In the genomic region with DNA sequence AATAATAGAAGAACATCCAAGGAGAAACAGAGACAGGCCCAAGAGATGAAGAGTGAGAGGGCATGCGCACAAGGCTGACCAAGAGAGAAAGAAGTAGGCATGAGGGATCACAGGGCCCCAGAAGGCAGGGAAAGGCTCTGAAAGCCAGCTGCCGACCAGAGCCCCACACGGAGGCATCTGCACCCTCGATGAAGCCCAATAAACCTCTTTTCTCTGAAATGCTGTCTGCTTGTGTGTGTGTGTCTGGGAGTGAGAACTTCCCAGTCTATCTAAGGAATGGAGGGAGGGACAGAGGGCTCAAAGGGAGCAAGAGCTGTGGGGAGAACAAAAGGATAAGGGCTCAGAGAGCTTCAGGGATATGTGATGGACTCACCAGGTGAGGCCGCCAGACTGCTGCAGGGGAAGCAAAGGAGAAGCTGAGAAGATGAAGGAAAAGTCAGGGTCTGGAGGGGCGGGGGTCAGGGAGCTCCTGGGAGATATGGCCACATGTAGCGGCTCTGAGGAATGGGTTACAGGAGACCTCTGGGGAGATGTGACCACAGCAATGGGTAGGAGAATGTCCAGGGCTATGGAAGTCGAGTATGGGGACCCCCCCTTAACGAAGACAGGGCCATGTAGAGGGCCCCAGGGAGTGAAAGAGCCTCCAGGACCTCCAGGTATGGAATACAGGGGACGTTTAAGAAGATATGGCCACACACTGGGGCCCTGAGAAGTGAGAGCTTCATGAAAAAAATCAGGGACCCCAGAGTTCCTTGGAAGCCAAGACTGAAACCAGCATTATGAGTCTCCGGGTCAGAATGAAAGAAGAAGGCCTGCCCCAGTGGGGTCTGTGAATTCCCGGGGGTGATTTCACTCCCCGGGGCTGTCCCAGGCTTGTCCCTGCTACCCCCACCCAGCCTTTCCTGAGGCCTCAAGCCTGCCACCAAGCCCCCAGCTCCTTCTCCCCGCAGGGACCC, we compare ENCODE assay signal across 11 cellular contexts. TPM values are rescaled to one million over a fixed set of nuclear protein-coding genes. Genes with fewer than 3 reads are reported as not detected.
DNase-seq lines count a peak whose midpoint lies in the region; ATAC-seq and TF ChIP-seq lines count a peak whose summit lies in the region.
"Had no signal": no experiment of that assay in that cellular context is flagged by ENCODE, and none has a peak within 500 bp of the region (broad histone marks: within the 10 kb centered on the region; RNA-seq: fewer than 3 reads in every experiment).

No MANE protein-coding gene starts in this region.

- H3K9ac ChIP-seq in subcutaneous abdominal adipose tissue (ENCODE audit: low read length in 5 of 5), result no peak overlapping the region

- H3K27me3 ChIP-seq in left ventricle myocardium inferior (ENCODE audit: low read depth), result no peaks in the 10 kb centered on the region
- H3K27me3 ChIP-seq in Peyer's patch, result no peaks in the 10 kb centered on the region
- H3K27me3 ChIP-seq in esophagus squamous epithelium, result peaks cover 0 to 11% (median 0%) of the 10 kb centered on the region in 4 donors
- peaks cover 0 to 4% (median 0%) of the 10 kb centered on the region in 5 donors for H3K27me3 ChIP-seq in subcutaneous abdominal adipose tissue (ENCODE audit: control insufficient read depth in 5 of 5, insufficient read depth in 4 of 5, low read length in 5 of 5)
- H3K27me3 ChIP-seq: pancreas had no signal

- peaks cover 10% of the 10 kb centered on the region for H3K4me1 ChIP-seq in left ventricle myocardium inferior
- H3K4me1 ChIP-seq in Peyer's patch, result peaks cover 0 to 24% (median under 1%) of the 10 kb centered on the region in 4 donors
- H3K4me1 ChIP-seq in esophagus squamous epithelium, result peaks cover 0 to 8% (median 0%) of the 10 kb centered on the region in 3 donors
- H3K4me1 ChIP-seq in subcutaneous abdominal adipose tissue (ENCODE audit: control insufficient read depth in 5 of 5, insufficient read depth in 5 of 5, low read length in 5 of 5), result peaks cover 0 to 26% (median 9%) of the 10 kb centered on the region in 5 donors

- H3K9me3 ChIP-seq in left ventricle myocardium inferior (replicated peaks) (no peaks in the 10 kb centered on the region), Peyer's patch (no peaks in the 10 kb centered on the region), esophagus squamous epithelium (no peaks in the 10 kb centered on the region), subcutaneous abdominal adipose tissue (ENCODE audit: control insufficient read depth in 5 of 5, low read length in 5 of 5) (no peaks in the 10 kb centered on the region)
- H3K9me3 ChIP-seq: pancreas had no signal

- no peak for ATAC-seq in HG02852 (IDR thresholded peaks at IDR 0.05; ENCODE audit: unreplicated experiment)

- H3K27ac ChIP-seq in left ventricle myocardium inferior (replicated peaks) (peak overlapping the region; percentile 62), Peyer's patch (peak overlapping the region; percentile 68 to 93 (median 73)), esophagus squamous epithelium (peak overlapping the region in 3 of 4 donors; percentile 31 to 75 (median 49)), subcutaneous abdominal adipose tissue (ENCODE audit: low read depth, low read length) (peak overlapping the region; percentile 10)
- H3K27ac ChIP-seq: pancreas had no signal

- intact Hi-C loops in left ventricle myocardium inferior (cut with micrococcal nuclease) (no loop called here), cardiac septum (cut with DNase I) (no loop called here), esophagus squamous epithelium (cut with DNase I) (no loop called here)

- TF ChIP-seq POLR2A in Peyer's patch (IDR thresholded peaks at IDR 0.05) (no peak), esophagus squamous epithelium (IDR thresholded peaks at IDR 0.05) (no peak)

- DNase-seq in left ventricle myocardium inferior, result no peak
- no peak for DNase-seq in cardiac septum (ENCODE audit: low spot score)
- no peak for DNase-seq in Peyer's patch
- DNase-seq in esophagus squamous epithelium (lab: John Stamatoyannopoulos, UW), result no peak
- DNase-seq in A172 (ENCODE audit: low spot score), result no peak
- no peak for DNase-seq in UCSD-AML1 (lab: John Stamatoyannopoulos, UW; ENCODE audit: unreplicated experiment)
- DNase-seq: SHP77 treated with DMSO at 0.1 percent for 48 hours had no signal

- WGBS in esophagus squamous epithelium, 2 donors, result 73 to 82% methylated on average over 13 to 14 of the region's 14 CpGs

- TF ChIP-seq CTCF in left ventricle myocardium inferior (IDR thresholded peaks at IDR 0.05; ENCODE audit: borderline replicate concordance) (no peak), Peyer's patch (IDR thresholded peaks at IDR 0.05) (no peak), esophagus squamous epithelium (IDR thresholded peaks at IDR 0.05) (no peak)

- H3K4me3 ChIP-seq in left ventricle myocardium inferior (no peak overlapping the region), Peyer's patch (peak overlapping the region in 1 of 4 donors; percentile 55), esophagus squamous epithelium (peak overlapping the region in 1 of 4 donors; percentile 57), subcutaneous abdominal adipose tissue (ENCODE audit: low read depth in 1 of 5, low read length in 5 of 5) (no peak overlapping the region)
- H3K4me3 ChIP-seq: pancreas had no signal

- H3K36me3 ChIP-seq in left ventricle myocardium inferior (no peaks in the 10 kb centered on the region), Peyer's patch (no peaks in the 10 kb centered on the region), esophagus squamous epithelium (no peaks in the 10 kb centered on the region), subcutaneous abdominal adipose tissue (ENCODE audit: control insufficient read depth in 5 of 5, insufficient read depth in 5 of 5, low read length in 5 of 5) (peaks cover 0 to 4% (median 0%) of the 10 kb centered on the region in 5 donors)
- H3K36me3 ChIP-seq: pancreas had no signal

RNA-seq across cellular contexts. Expression of a gene that starts 1.0 kb away (rescaled TPM):
- total RNA-seq in left ventricle myocardium inferior, result 0.47 TPM
- total RNA-seq in cardiac septum, result 0.38 TPM
- 1 to 10 TPM in 1 of 4 donors, under 1 TPM in 1, not detected in 2; 0.67 to 3.4 TPM for total RNA-seq in Peyer's patch
- under 1 TPM in 3 of 4 donors, not detected in 1; 0.27 to 0.95 (median 0.61) TPM for total RNA-seq in esophagus squamous epithelium
- not detected in 2 replicates for total RNA-seq in A172 (2014; rRNA removed; shearing (Covaris generic))
- total RNA-seq: HT1080 had no signal

RNA-seq across cellular contexts. Expression of a gene that starts 2.3 kb away (rescaled TPM):
- not detected for total RNA-seq in left ventricle myocardium inferior
- total RNA-seq in cardiac septum, result not detected
- not detected for total RNA-seq in Peyer's patch
- not detected for total RNA-seq in esophagus squamous epithelium
- not detected in 2 replicates for total RNA-seq in A172 (2014; rRNA removed; shearing (Covaris generic))
- total RNA-seq: HT1080 had no signal

RNA-seq across cellular contexts. Expression of a gene that starts 7.8 kb away (rescaled TPM):
- total RNA-seq in left ventricle myocardium inferior (0.25 TPM), cardiac septum (0.86 TPM), Peyer's patch (10 to 100 TPM in 1 of 4 donors, not detected in 3; 14.9 TPM), esophagus squamous epithelium (1 to 10 TPM in 2 of 4 donors, under 1 TPM in 2; 0.53 to 2.3 (median 1.1) TPM)
- not detected in 2 replicates for total RNA-seq in A172 (2014; rRNA removed; shearing (Covaris generic))
- total RNA-seq: HT1080 had no signal

RNA-seq across cellular contexts. Expression of a gene that starts 11.7 kb away (rescaled TPM):
- total RNA-seq in left ventricle myocardium inferior, result 6.5 TPM
- total RNA-seq in cardiac septum, result 5.4 TPM
- total RNA-seq in Peyer's patch, result 10 to 100 TPM in 1 of 4 donors, 1 to 10 TPM in 1, not detected in 2; 2.5 to 11.6 TPM
- 10 to 100 TPM in 1 of 4 donors, 1 to 10 TPM in 1, under 1 TPM in 1, not detected in 1; 0.49 to 50.4 (median 5.1) TPM for total RNA-seq in esophagus squamous epithelium
- total RNA-seq in A172 (2014; rRNA removed; shearing (Covaris generic)), result not detected in 2 replicates
- total RNA-seq: HT1080 had no signal

RNA-seq across cellular contexts. Expression of a gene that starts 18.4 kb away (rescaled TPM):
- not detected for total RNA-seq in left ventricle myocardium inferior
- total RNA-seq in cardiac septum, result not detected
- not detected for total RNA-seq in Peyer's patch
- not detected for total RNA-seq in esophagus squamous epithelium
- total RNA-seq in A172 (2014; rRNA removed; shearing (Covaris generic)), result not detected in 2 replicates
- total RNA-seq: HT1080 had no signal

Comparison
In these comparisons a context has a peak if more than half of its experiments do, and no peak if none do; other contexts are left out.
1. H3K27ac ChIP-seq: peak in every context shown above with its lines; median percentile 73 in Peyer's patch; 62 in left ventricle myocardium inferior; 49 in esophagus squamous epithelium; 10 in subcutaneous abdominal adipose tissue.